Comparison of ENCODE assay signal across 13 cellular contexts in genomic region chr10:110833941-110834621, GRCh38. TPM values are rescaled to one million over a fixed set of nuclear protein-coding genes. Genes with fewer than 3 reads are reported as not detected.
DNase-seq lines count a peak whose midpoint lies in the region; ATAC-seq and TF ChIP-seq lines count a peak whose summit lies in the region.
"Had no signal": no experiment of that assay in that cellular context is flagged by ENCODE, and none has a peak within 500 bp of the region (broad histone marks: within the 10 kb centered on the region; RNA-seq: fewer than 3 reads in every experiment).

No MANE protein-coding gene starts in this region.

- H3K27ac ChIP-seq in body of pancreas (peak overlapping the region; percentile 88 to 96 (median 94)), suprapubic skin (peak overlapping the region; percentile 69)

- no peak for DNase-seq in activated CD4-positive, alpha-beta T cell treated with anti-CD3 and anti-CD28 coated beads for 36 hours
- DNase-seq in activated CD4-positive, alpha-beta T cell treated with anti-CD3 and anti-CD28 coated beads for 4 hours: no peak
- DNase-seq in body of pancreas: peak; percentile 77 to 87 (median 84)
- DNase-seq in mucosa of gallbladder (ENCODE audit: low spot score): peak; percentile 71
- DNase-seq in suprapubic skin (ENCODE audit: low spot score in 2 of 2): no peak
- DNase-seq in NCI-H146 treated with DMSO at 0.1 percent for 48 hours (lab: John Stamatoyannopoulos, UW; ENCODE audit: unreplicated experiment): no peak
- DNase-seq in kidney tubule cell (ENCODE audit: low spot score): no peak
- no peak for DNase-seq in NCI-H1436 (lab: John Stamatoyannopoulos, UW)
- DNase-seq: ACHN; EL; NCI-H226; stimulated activated CD4-positive, alpha-beta T cell treated with anti-CD3 and anti-CD28 coated beads, Interleukin-4, amount 100 ng/mL, for 24 hours had no signal

- H3K27ac Mint-ChIP-seq in activated CD4-positive, alpha-beta T cell treated with anti-CD3 and anti-CD28 coated beads for 36 hours: peak overlapping the region; percentile 67

- H3K4me3 ChIP-seq in body of pancreas (no peak overlapping the region), suprapubic skin (no peak overlapping the region)
- H3K4me3 ChIP-seq: tibial artery had no signal

- H3K9me3 ChIP-seq in body of pancreas: no peaks in the 10 kb centered on the region
- H3K9me3 ChIP-seq in suprapubic skin: no peaks in the 10 kb centered on the region
- H3K9me3 ChIP-seq: tibial artery had no signal

- H3K36me3 ChIP-seq in body of pancreas (replicated peaks in 1 of 2; ENCODE audit: insufficient read depth in 1 of 2, low read depth in 2 of 2) (no peaks in the 10 kb centered on the region), suprapubic skin (no peaks in the 10 kb centered on the region)
- H3K36me3 ChIP-seq: tibial artery had no signal

- 16 to 23% methylated on average over 12 to 14 of the region's 14 CpGs for WGBS in body of pancreas, 2 donors
- WGBS in suprapubic skin: 67% methylated on average over 14 of the region's 14 CpGs

- no peaks in the 10 kb centered on the region for H3K27me3 ChIP-seq in body of pancreas
- H3K27me3 ChIP-seq in suprapubic skin: no peaks in the 10 kb centered on the region
- H3K27me3 ChIP-seq: tibial artery had no signal

- ATAC-seq in activated CD4-positive, alpha-beta T cell treated with anti-CD3 and anti-CD28 coated beads for 36 hours: no peak
- peak; percentile 66 for ATAC-seq in body of pancreas

- no peak overlapping the region for H3K4me3 Mint-ChIP-seq in activated CD4-positive, alpha-beta T cell treated with anti-CD3 and anti-CD28 coated beads for 36 hours

- intact Hi-C loops in activated CD4-positive, alpha-beta T cell treated with anti-CD3 and anti-CD28 coated beads for 36 hours (cut with DNase I, micrococcal nuclease): no loop called here
- intact Hi-C loops in body of pancreas (cut with DNase I): no loop called here

- CTCF ChIA-PET in activated CD4-positive, alpha-beta T cell treated with anti-CD3 and anti-CD28 coated beads for 36 hours (lab: Charles Lee): interaction anchor here (1.0 to 1.9 kb wide), 2 partner anchors 39 to 223 kb away, joined by 3 to 4 read pairs; no protein-coding TSS in a partner anchor

- peaks cover 35% of the 10 kb centered on the region for H3K4me1 Mint-ChIP-seq in activated CD4-positive, alpha-beta T cell treated with anti-CD3 and anti-CD28 coated beads for 36 hours

- TF ChIP-seq POLR2A in body of pancreas (IDR thresholded peaks at IDR 0.05) (peak; percentile 24 to 63 (median 60)), suprapubic skin (IDR thresholded peaks at IDR 0.05) (no peak)

- no peaks in the 10 kb centered on the region for H3K9me3 Mint-ChIP-seq in activated CD4-positive, alpha-beta T cell treated with anti-CD3 and anti-CD28 coated beads for 36 hours (ENCODE audit: low read depth)

- no peak for TF ChIP-seq CTCF in body of pancreas (IDR thresholded peaks at IDR 0.05)
- no peak for TF ChIP-seq CTCF in suprapubic skin (IDR thresholded peaks at IDR 0.05)

- POLR2A ChIA-PET in activated CD4-positive, alpha-beta T cell treated with anti-CD3 and anti-CD28 coated beads for 36 hours (lab: Charles Lee): no interaction called here

- H3K27me3 Mint-ChIP-seq in activated CD4-positive, alpha-beta T cell treated with anti-CD3 and anti-CD28 coated beads for 36 hours: no peaks in the 10 kb centered on the region

- no peaks in the 10 kb centered on the region for H3K36me3 Mint-ChIP-seq in activated CD4-positive, alpha-beta T cell treated with anti-CD3 and anti-CD28 coated beads for 36 hours (ENCODE audit: low read depth)

- H3K4me1 ChIP-seq in body of pancreas (peaks cover 64% of the 10 kb centered on the region), suprapubic skin (peaks cover 47% of the 10 kb centered on the region)

- TF ChIP-seq EP300 in suprapubic skin (IDR thresholded peaks at IDR 0.05): no peak

RNA-seq across cellular contexts. Expression of gene PDCD4, which starts 37.6 kb away (rescaled TPM):
- 100 to 1,000 TPM in 1 of 2 experiments, 10 to 100 TPM in 1; 69.8 to 125 TPM for total RNA-seq in activated CD4-positive, alpha-beta T cell treated with anti-CD3 and anti-CD28 coated beads for 36 hours
- 100 to 1,000 TPM; 332 to 458 TPM for total RNA-seq in body of pancreas
- total RNA-seq in mucosa of gallbladder: 150 TPM
- 100 to 1,000 TPM; 243 to 594 (median 293) TPM for total RNA-seq in suprapubic skin

Comparison
In these comparisons a context has a peak if more than half of its experiments do, and no peak if none do; other contexts are left out.
1. DNase-seq: peak in body of pancreas (4 of 4) and mucosa of gallbladder (single experiment); none in activated CD4-positive, alpha-beta T cell treated with anti-CD3 and anti-CD28 coated beads for 36 hours (single experiment), activated CD4-positive, alpha-beta T cell treated with anti-CD3 and anti-CD28 coated beads for 4 hours (0 of 2), suprapubic skin (0 of 2), NCI-H146 treated with DMSO at 0.1 percent for 48 hours (single experiment), kidney tubule cell (single experiment) and NCI-H1436 (single experiment).
2. POLR2A ChIP-seq: peak in body of pancreas (3 of 3); none in suprapubic skin (0 of 2).